ENCODE assay signal across 8 cellular contexts in genomic region chr7:106660862-106661720, GRCh38. TPM values are rescaled to one million over a fixed set of nuclear protein-coding genes. Genes with fewer than 3 reads are reported as not detected.
DNase-seq lines count a peak whose midpoint lies in the region; ATAC-seq and TF ChIP-seq lines count a peak whose summit lies in the region.

CCDC71L (minus strand) TSS chr7:106661158; CDS start chr7:106660896, 262 bp downstream.

- H3K9me3 Mint-ChIP-seq in activated T-cell treated with anti-CD3 and anti-CD28 coated beads, Interleukin-2, amount 50 U/mL, for 24 hours, result peaks cover 3% of the 10 kb centered on the region

- H3K27ac Mint-ChIP-seq in activated T-cell treated with anti-CD3 and anti-CD28 coated beads, Interleukin-2, amount 50 U/mL, for 24 hours, result peak within 1 kb of the TSS; percentile 95

- peaks cover 40% of the 10 kb centered on the region for H3K4me1 Mint-ChIP-seq in activated T-cell treated with anti-CD3 and anti-CD28 coated beads, Interleukin-2, amount 50 U/mL, for 24 hours (ENCODE audit: low read depth)

- DNase-seq in DMS 273 treated with DMSO at 0.1 percent for 48 hours (lab: John Stamatoyannopoulos, UW) (peak; percentile 91), myocyte (ENCODE audit: low read depth) (peak; percentile 99)
- DNase-seq in Jurkat, Clone E6-1 (ENCODE audit: low read depth, low spot score), result peak; percentile 87
- DNase-seq in activated T-cell treated with anti-CD3 and anti-CD28 coated beads, Interleukin-2, amount 50 U/mL, for 24 hours, result peak; percentile 96
- peak; percentile 86 to 93 for DNase-seq in stimulated activated CD8-positive, alpha-beta memory T cell treated with anti-CD3 and anti-CD28 coated beads, Interleukin-7, amount 100 ng/mL, for 48 hours (ENCODE audit: extremely low read depth in 1 of 2, low read depth in 1 of 2)

- H3K4me3 Mint-ChIP-seq in activated T-cell treated with anti-CD3 and anti-CD28 coated beads, Interleukin-2, amount 50 U/mL, for 24 hours, result peak within 1 kb of the TSS; percentile 84

- H3K36me3 Mint-ChIP-seq in activated T-cell treated with anti-CD3 and anti-CD28 coated beads, Interleukin-2, amount 50 U/mL, for 24 hours (ENCODE audit: low read depth), result peaks cover 25% of the 10 kb centered on the region

- H3K4me3 ChIP-seq in Jurkat, Clone E6-1 (ENCODE audit: low read length), result peak within 1 kb of the TSS; percentile 73

- ATAC-seq in GM21576 (IDR thresholded peaks at IDR 0.05; ENCODE audit: unreplicated experiment), result peak; percentile 65
- peak; percentile 93 for ATAC-seq in esophagus mucosa

- H3K27me3 Mint-ChIP-seq in activated T-cell treated with anti-CD3 and anti-CD28 coated beads, Interleukin-2, amount 50 U/mL, for 24 hours, result no peaks in the 10 kb centered on the region

TF ChIP-seq in PFSK-1, 5 proteins besides CTCF, POLR2A, EP300 and RAD21:
- peak; percentile 39 for TF ChIP-seq FOXP2 (optimal IDR thresholded peaks at IDR 0.05; ENCODE audit: borderline replicate concordance, extremely low read depth, extremely low read length, insufficient read depth)
- no peak for TF ChIP-seq REST (IDR thresholded peaks at IDR 0.05; ENCODE audit: insufficient read depth in 1 of 2, low read depth in 2 of 2, low read length in 2 of 2)
- peak; percentile 19; the same call in 1 of the 2 replicates for TF ChIP-seq TAF1 (IDR thresholded peaks at IDR 0.05; ENCODE audit: borderline replicate concordance, insufficient read depth, low read length)
- no peak for TF ChIP-seq SIN3A (IDR thresholded peaks at IDR 0.05; ENCODE audit: borderline replicate concordance, insufficient read depth, low read length)
- peak; percentile 41; the same call in 1 of the 2 replicates for TF ChIP-seq POLR2AphosphoS5 (IDR thresholded peaks at IDR 0.05; ENCODE audit: low read depth, low read length)

RNA-seq across cellular contexts. Expression of gene CCDC71L, which starts in this region (rescaled TPM):
- 7.4 TPM for polyA plus RNA-seq in Jurkat, Clone E6-1 (2012; ENCODE audit: insufficient read depth, insufficient read length)
- polyA plus RNA-seq in PFSK-1 (2012; ENCODE audit: insufficient read length, low read depth), result 38.6 TPM
- total RNA-seq in esophagus mucosa (7.1 TPM), myocyte (33.4 and 52.7 TPM in 2 replicates)
- 31.3 TPM for polyA plus RNA-seq in myocyte (2012)

Comparison
In these comparisons a context has a peak if more than half of its experiments do, and no peak if none do; other contexts are left out.
1. Peak in every context shown above with its lines: DNase-seq, ATAC-seq and H3K4me3 ChIP-seq.